29 cellular contexts compared by ENCODE assay signal in the genomic region with DNA sequence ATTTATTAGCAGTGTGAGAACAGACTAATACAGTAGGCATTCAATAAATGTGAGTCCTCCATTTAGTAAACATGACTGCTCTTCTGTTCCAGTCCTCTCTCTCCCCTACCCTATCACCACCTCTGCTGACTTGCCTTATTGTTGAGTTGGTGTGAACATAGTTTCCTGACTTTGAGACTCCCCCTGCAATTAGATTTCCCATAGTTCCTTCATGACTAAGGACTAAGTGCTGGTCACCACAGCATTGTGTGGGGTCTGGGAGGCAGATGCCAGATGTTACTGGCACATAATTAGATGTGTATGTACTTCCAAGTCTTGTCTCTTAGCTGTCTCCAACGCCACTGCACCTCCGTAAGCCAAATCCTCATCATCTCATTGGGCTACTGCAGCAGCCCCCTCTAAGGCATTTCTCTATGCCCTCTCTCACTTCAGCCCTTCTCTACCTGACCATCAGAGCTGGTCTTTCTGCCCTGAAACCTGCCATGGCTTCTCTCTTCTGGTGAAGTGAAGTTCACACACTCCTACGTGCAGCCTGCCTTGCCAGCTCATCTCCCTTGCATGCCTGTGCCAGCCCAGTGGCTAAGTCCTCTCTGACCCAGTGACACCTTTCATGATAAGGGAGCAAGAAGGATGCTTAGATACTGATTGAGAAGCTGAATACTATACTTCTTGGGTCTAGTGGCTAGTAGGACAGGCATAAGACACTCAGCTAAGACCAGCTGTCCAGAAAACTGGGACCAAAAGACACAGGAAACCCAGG.
"Had no signal": no experiment of that assay in that cellular context is flagged by ENCODE, and none has a peak within 500 bp of the region (broad histone marks: within the 10 kb centered on the region; RNA-seq: fewer than 3 reads in every experiment).

No MANE protein-coding gene starts in this region.

- DNase-seq: activated CD4-positive, alpha-beta T cell treated with anti-CD3 and anti-CD28 coated beads, Interleukin-2, amount 10 ng/mL, durations not matched to agents 7 days and 5 days; activated CD4-positive, CD25-positive, alpha-beta regulatory T cell treated with anti-CD3 and anti-CD28 coated beads, Interleukin-2, amount 50 U/mL, for 72 hours; activated CD8-positive, alpha-beta T cell treated with anti-CD3 and anti-CD28 coated beads for 36 hours; activated gamma-delta T cell treated with Interleukin-2 at 50 U/mL for 16 hours; activated naive CD4-positive, alpha-beta T cell treated with anti-CD3 and anti-CD28 coated beads, Interleukin-2, amount 50 U/mL, for 16 hours; activated T-cell treated with anti-CD3 and anti-CD28 coated beads, Interleukin-2, amount 50 U/mL, for 4 hours; amniotic stem cell; brain microvascular endothelial cell; caudate nucleus; foreskin melanocyte; heart right ventricle; left lung; mucosa of descending colon; small intestine; stimulated activated CD4-positive, alpha-beta T cell treated with anti-CD3 and anti-CD28 coated beads, Interleukin-1b, Interleukin-23, amount 100 ng/mL, for 48 hours; stimulated activated CD4-positive, alpha-beta T cell treated with anti-CD3 and anti-CD28 coated beads, Interleukin-4, amount 100 ng/mL, for 4 hours; stimulated activated CD8-positive, alpha-beta memory T cell treated with anti-CD3 and anti-CD28 coated beads, Interleukin-4, amount 100 ng/mL, for 48 hours; stimulated activated naive CD8-positive, alpha-beta T cell treated with anti-CD3 and anti-CD28 coated beads, Interleukin-15, amount 100 ng/mL, for 72 hours; substantia nigra; T-helper 9 cell; upper lobe of right lung; WERI-Rb-1 had no signal

- H3K9me3 ChIP-seq: heart right ventricle, left lung, mucosa of descending colon, upper lobe of right lung had no signal

- H3K27ac ChIP-seq: brain microvascular endothelial cell, heart right ventricle, left lung, upper lobe of right lung, WERI-Rb-1 had no signal

- H3K27me3 ChIP-seq: brain microvascular endothelial cell, heart right ventricle, left lung, upper lobe of right lung had no signal

- H3K27me3 Mint-ChIP-seq: activated CD4-positive, alpha-beta T cell treated with anti-CD3 and anti-CD28 coated beads, Interleukin-2, amount 10 ng/mL, durations not matched to agents 7 days and 5 days; activated CD8-positive, alpha-beta T cell treated with anti-CD3 and anti-CD28 coated beads for 36 hours; activated T-helper 17 cell treated with anti-CD3 and anti-CD28 coated beads, Interleukin-2, amount 50 U/mL, for 72 hours; stimulated activated memory B cell treated with anti-CD40 and anti-IgM and Interleukin-4, amounts not matched to agents 10 μg/mL and 1 μg/mL and 100 μg/mL, for 72 hours; stimulated activated naive CD8-positive, alpha-beta T cell treated with anti-CD3 and anti-CD28 coated beads, Interleukin-15, amount 100 ng/mL, for 72 hours had no signal

- H3K4me3 ChIP-seq: heart right ventricle, left lung, lung, mucosa of descending colon, upper lobe of right lung had no signal

- H3K27ac Mint-ChIP-seq: activated CD4-positive, alpha-beta T cell treated with anti-CD3 and anti-CD28 coated beads, Interleukin-2, amount 10 ng/mL, durations not matched to agents 7 days and 5 days; activated CD8-positive, alpha-beta T cell treated with anti-CD3 and anti-CD28 coated beads for 36 hours; activated T-helper 17 cell treated with anti-CD3 and anti-CD28 coated beads, Interleukin-2, amount 50 U/mL, for 72 hours; nephron; stimulated activated memory B cell treated with anti-CD40 and anti-IgM and Interleukin-4, amounts not matched to agents 10 μg/mL and 1 μg/mL and 100 μg/mL, for 72 hours; stimulated activated naive CD8-positive, alpha-beta T cell treated with anti-CD3 and anti-CD28 coated beads, Interleukin-15, amount 100 ng/mL, for 72 hours; T-helper 1 cell treated with Interleukin-12 subunit alpha and Interleukin-12 subunit beta and Interleukin-4 antibody, amounts not matched to agents 30 μg/mL and 1 μg/mL, for 36 hours had no signal

- H3K4me3 Mint-ChIP-seq: activated CD4-positive, alpha-beta T cell treated with anti-CD3 and anti-CD28 coated beads, Interleukin-2, amount 10 ng/mL, durations not matched to agents 7 days and 5 days; activated CD8-positive, alpha-beta T cell treated with anti-CD3 and anti-CD28 coated beads for 36 hours; activated T-cell treated with anti-CD3 and anti-CD28 coated beads, Interleukin-2, amount 50 U/mL, for 4 hours; activated T-helper 17 cell treated with anti-CD3 and anti-CD28 coated beads, Interleukin-2, amount 50 U/mL, for 72 hours; nephron; stimulated activated memory B cell treated with anti-CD40 and anti-IgM and Interleukin-4, amounts not matched to agents 10 μg/mL and 1 μg/mL and 100 μg/mL, for 72 hours; stimulated activated naive CD8-positive, alpha-beta T cell treated with anti-CD3 and anti-CD28 coated beads, Interleukin-15, amount 100 ng/mL, for 72 hours; T-helper 1 cell treated with Interleukin-12 subunit alpha and Interleukin-12 subunit beta and Interleukin-4 antibody, amounts not matched to agents 30 μg/mL and 1 μg/mL, for 36 hours had no signal

- H3K4me1 ChIP-seq: left lung, upper lobe of right lung had no signal

- H3K9me3 Mint-ChIP-seq: activated CD4-positive, alpha-beta T cell treated with anti-CD3 and anti-CD28 coated beads, Interleukin-2, amount 10 ng/mL, durations not matched to agents 7 days and 5 days; activated CD8-positive, alpha-beta T cell treated with anti-CD3 and anti-CD28 coated beads for 36 hours; activated T-cell treated with anti-CD3 and anti-CD28 coated beads, Interleukin-2, amount 50 U/mL, for 4 hours; activated T-helper 17 cell treated with anti-CD3 and anti-CD28 coated beads, Interleukin-2, amount 50 U/mL, for 72 hours; nephron; stimulated activated memory B cell treated with anti-CD40 and anti-IgM and Interleukin-4, amounts not matched to agents 10 μg/mL and 1 μg/mL and 100 μg/mL, for 72 hours; stimulated activated naive CD8-positive, alpha-beta T cell treated with anti-CD3 and anti-CD28 coated beads, Interleukin-15, amount 100 ng/mL, for 72 hours; T-helper 1 cell treated with Interleukin-12 subunit alpha and Interleukin-12 subunit beta and Interleukin-4 antibody, amounts not matched to agents 30 μg/mL and 1 μg/mL, for 36 hours had no signal

- ATAC-seq: activated CD8-positive, alpha-beta T cell treated with anti-CD3 and anti-CD28 coated beads for 36 hours; activated T-cell treated with anti-CD3 and anti-CD28 coated beads, Interleukin-2, amount 50 U/mL, for 4 hours; activated T-helper 17 cell treated with anti-CD3 and anti-CD28 coated beads, Interleukin-2, amount 50 U/mL, for 72 hours; esophagus mucosa; heart right ventricle; left lung; mucosa of descending colon; sciatic nerve; stimulated activated memory B cell treated with anti-CD40 and anti-IgM and Interleukin-4, amounts not matched to agents 10 μg/mL and 1 μg/mL and 100 μg/mL, for 72 hours; stimulated activated naive CD8-positive, alpha-beta T cell treated with anti-CD3 and anti-CD28 coated beads, Interleukin-15, amount 100 ng/mL, for 72 hours; upper lobe of right lung had no signal
